8 cellular contexts compared by ENCODE assay signal in genomic region chr2:25301453-25302352, GRCh38. TPM values are rescaled to one million over a fixed set of nuclear protein-coding genes. Genes with fewer than 3 reads are reported as not detected.
A peak's percentile ranks its signal among the peaks of the same experiment; 100 is the strongest.
DNase-seq lines count a peak whose midpoint lies in the region; ATAC-seq, FAIRE-seq and TF ChIP-seq lines count a peak whose summit lies in the region.

No MANE protein-coding gene starts in this region.

- H3K36me3 ChIP-seq in GM06990 (ENCODE audit: control insufficient read depth, insufficient read depth, low read length), result peaks cover 15% of the 10 kb centered on the region
- peaks cover 0 to 47% (median 0%) of the 10 kb centered on the region in 3 donors for H3K36me3 ChIP-seq in tibial nerve

- H3K9me3 Mint-ChIP-seq in activated CD8-positive, alpha-beta T cell treated with anti-CD3 and anti-CD28 coated beads for 36 hours, result no peaks in the 10 kb centered on the region

- H3K4me3 ChIP-seq in GM06990 (replicated peaks; ENCODE audit: low read depth, low read length) (no peak overlapping the region), fibroblast of the aortic adventitia (ENCODE audit: low read depth, low read length) (no peak overlapping the region), tibial nerve (no peak overlapping the region)

- H3K27ac ChIP-seq in tibial nerve, result peak overlapping the region in 1 of 4 donors; percentile 30

- no peaks in the 10 kb centered on the region for H3K9me3 ChIP-seq in tibial nerve

- no peak for TF ChIP-seq EP300 in tibial nerve (IDR thresholded peaks at IDR 0.05)

- ATAC-seq in activated CD8-positive, alpha-beta T cell treated with anti-CD3 and anti-CD28 coated beads for 36 hours, result peak; percentile 97

- H3K27ac Mint-ChIP-seq in activated CD8-positive, alpha-beta T cell treated with anti-CD3 and anti-CD28 coated beads for 36 hours, result peak overlapping the region; percentile 63

- DNase-seq in GM06990 (ENCODE audit: extremely low read depth, insufficient read length), result peak; percentile 85
- peak; percentile 91 for DNase-seq in H54 (ENCODE audit: insufficient read length, low spot score)
- DNase-seq in LHCN-M2 (ENCODE audit: low read depth), result peak; percentile 90
- DNase-seq in activated CD8-positive, alpha-beta T cell treated with anti-CD3 and anti-CD28 coated beads for 36 hours, result peak; percentile 94
- peak; percentile 52 for DNase-seq in fibroblast of the aortic adventitia (ENCODE audit: low read depth)
- DNase-seq in stimulated activated CD8-positive, alpha-beta memory T cell treated with anti-CD3 and anti-CD28 coated beads, Interleukin-4, amount 100 ng/mL, for 48 hours, result peak; percentile 84
- no peak for DNase-seq in NCI-H146 (lab: John Stamatoyannopoulos, UW)
- DNase-seq in tibial nerve (ENCODE audit: low spot score in 2 of 2), result no peak

- WGBS in tibial nerve, 2 donors, result 62 to 72% methylated on average over 6 to 8 of the region's 8 CpGs

- H3K27me3 ChIP-seq in GM06990 (replicated peaks; ENCODE audit: control insufficient read depth, insufficient read depth, low read length) (no peaks in the 10 kb centered on the region), tibial nerve (no peaks in the 10 kb centered on the region)

- peak; percentile 69 for FAIRE-seq in H54 (lab: Jason Lieb, UNC)

- H3K4me1 Mint-ChIP-seq in activated CD8-positive, alpha-beta T cell treated with anti-CD3 and anti-CD28 coated beads for 36 hours (ENCODE audit: low read depth), result peaks cover 81% of the 10 kb centered on the region

- intact Hi-C loops in activated CD8-positive, alpha-beta T cell treated with anti-CD3 and anti-CD28 coated beads for 36 hours (cut with micrococcal nuclease), result no loop called here

- H3K27me3 Mint-ChIP-seq in activated CD8-positive, alpha-beta T cell treated with anti-CD3 and anti-CD28 coated beads for 36 hours, result no peaks in the 10 kb centered on the region

- TF ChIP-seq POLR2A in H54 (IDR thresholded peaks at IDR 0.05; ENCODE audit: low read depth, low read length), result no peak
- no peak for TF ChIP-seq POLR2A in tibial nerve (IDR thresholded peaks at IDR 0.05)

- peaks cover 51% of the 10 kb centered on the region for H3K36me3 Mint-ChIP-seq in activated CD8-positive, alpha-beta T cell treated with anti-CD3 and anti-CD28 coated beads for 36 hours (ENCODE audit: low read depth)

- peaks cover 0 to 47% (median 4%) of the 10 kb centered on the region in 4 donors for H3K4me1 ChIP-seq in tibial nerve

- CTCF ChIA-PET in activated CD8-positive, alpha-beta T cell treated with anti-CD3 and anti-CD28 coated beads for 36 hours (lab: Charles Lee), result interaction anchor here (0.7 to 3.3 kb wide), 11 partner anchors 8 to 252 kb away, joined by 3 to 19 read pairs (median 4); partner anchors contain the start of gene DNMT3A

- TF ChIP-seq CTCF in GM06990 (IDR thresholded peaks at IDR 0.05; ENCODE audit: insufficient read depth, low read length, poor library complexity, severe bottlenecking) (no peak), fibroblast of the aortic adventitia (IDR thresholded peaks at IDR 0.05; ENCODE audit: insufficient read depth, low read length) (no peak), tibial nerve (IDR thresholded peaks at IDR 0.05) (no peak)
- no peak for TF ChIP-seq CTCF in activated CD8-positive, alpha-beta T cell treated with anti-CD3 and anti-CD28 coated beads for 36 hours (IDR thresholded peaks at IDR 0.05)

- peak overlapping the region; percentile 17 for H3K4me3 Mint-ChIP-seq in activated CD8-positive, alpha-beta T cell treated with anti-CD3 and anti-CD28 coated beads for 36 hours

- POLR2A ChIA-PET in activated CD8-positive, alpha-beta T cell treated with anti-CD3 and anti-CD28 coated beads for 36 hours (lab: Charles Lee), result interaction anchor here (0.8 to 5.0 kb wide), 16 partner anchors 9 to 256 kb away, joined by 3 to 54 read pairs (median 4); partner anchors contain the start of gene DNMT3A

RNA-seq across cellular contexts. Expression of gene DNMT3A, which starts 40.0 kb away (rescaled TPM):
- total RNA-seq in LHCN-M2 (2014; rRNA removed), result 3.1 and 5.0 TPM in 2 replicates
- polyA plus RNA-seq in LHCN-M2 (2012), result 6.0 TPM
- total RNA-seq in activated CD8-positive, alpha-beta T cell treated with anti-CD3 and anti-CD28 coated beads for 36 hours, result 10 to 100 TPM; 84.8 to 97.8 TPM
- total RNA-seq in fibroblast of the aortic adventitia (ENCODE audit: low replicate concordance), result 10.8 and 11.9 TPM in 2 replicates
- total RNA-seq in tibial nerve, result 10 to 100 TPM; 17.4 to 28.4 (median 25.0) TPM

Comparison
In these comparisons a context has a peak if more than half of its experiments do, and no peak if none do; other contexts are left out.
1. DNase-seq: peak in GM06990 (single experiment), H54 (single experiment), LHCN-M2 (single experiment), activated CD8-positive, alpha-beta T cell treated with anti-CD3 and anti-CD28 coated beads for 36 hours (single experiment), fibroblast of the aortic adventitia (single experiment) and stimulated activated CD8-positive, alpha-beta memory T cell treated with anti-CD3 and anti-CD28 coated beads, Interleukin-4, amount 100 ng/mL, for 48 hours (single experiment); none in NCI-H146 (single experiment) and tibial nerve (0 of 2).